ENCODE assay signal across 19 cellular contexts in the genomic region with DNA sequence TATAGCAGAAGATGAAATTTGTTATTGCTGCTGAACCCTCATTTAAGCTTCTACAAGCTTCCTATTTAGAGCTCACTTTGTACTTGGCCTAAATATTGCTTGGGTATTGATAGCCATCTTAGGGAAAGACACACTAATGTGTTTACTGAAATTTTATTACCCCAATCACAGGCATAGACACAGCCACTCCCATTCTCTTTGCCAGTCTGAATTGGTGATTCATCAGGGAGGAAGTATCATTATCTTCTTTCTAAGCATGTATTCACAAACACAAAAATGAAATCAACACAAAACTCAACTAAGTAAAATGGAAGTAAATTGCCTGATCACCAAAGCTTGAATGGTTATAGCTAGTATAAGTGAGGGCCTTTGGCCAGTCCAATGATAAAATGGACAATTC.
"Had no signal": no experiment of that assay in that cellular context is flagged by ENCODE, and none has a peak within 500 bp of the region (broad histone marks: within the 10 kb centered on the region; RNA-seq: fewer than 3 reads in every experiment).

No MANE protein-coding gene starts in this region.

- ATAC-seq: left lung; natural killer cell; sciatic nerve; stimulated activated naive B cell treated with anti-CD40 and anti-IgM and Interleukin-4, amounts not matched to agents 10 μg/mL and 1 μg/mL and 100 μg/mL, for 72 hours had no signal

- H3K36me3 ChIP-seq: cardiac muscle cell, left lung, transverse colon had no signal

- H3K4me3 ChIP-seq: cardiac muscle cell, left lung, transverse colon had no signal

- DNase-seq: activated CD4-positive, alpha-beta memory T cell treated with anti-CD3 and anti-CD28 coated beads for 36 hours; activated CD4-positive, alpha-beta T cell treated with anti-CD3 and anti-CD28 coated beads for 4 hours; activated CD4-positive, CD25-positive, alpha-beta regulatory T cell; activated effector memory CD4-positive, alpha-beta T cell treated with Interleukin-2 at 50 U/mL for 16 hours; activated naive CD4-positive, alpha-beta T cell treated with anti-CD3 and anti-CD28 coated beads for 36 hours; activated naive CD8-positive, alpha-beta T cell treated with anti-CD3 and anti-CD28 coated beads, Interleukin-2, amount 10 ng/mL, durations not matched to agents 7 days and 5 days; activated T-cell treated with anti-CD3 and anti-CD28 coated beads, Interleukin-2, amount 50 U/mL, for 48 hours; amniotic stem cell; foreskin fibroblast; kidney; left lung; natural killer cell; stimulated activated CD4-positive, alpha-beta T cell treated with anti-CD3 and anti-CD28 coated beads, Interleukin-2, amount 100 ng/mL, for 48 hours; stimulated activated CD8-positive, alpha-beta memory T cell treated with anti-CD3 and anti-CD28 coated beads, Interleukin-4, amount 100 ng/mL, for 48 hours; stimulated activated naive B cell treated with anti-CD40 and anti-IgM and Interleukin-4, amounts not matched to agents 10 μg/mL and 1 μg/mL and 100 μg/mL, for 72 hours; T1000; transverse colon had no signal

- H3K27ac ChIP-seq: cardiac muscle cell, left lung, transverse colon had no signal

- H3K4me1 ChIP-seq: left lung, transverse colon had no signal

- H3K9me3 ChIP-seq: left lung, transverse colon had no signal

- H3K27me3 ChIP-seq: cardiac muscle cell, left lung, transverse colon had no signal
